ENCODE assay signal across 9 cellular contexts in the genomic region with DNA sequence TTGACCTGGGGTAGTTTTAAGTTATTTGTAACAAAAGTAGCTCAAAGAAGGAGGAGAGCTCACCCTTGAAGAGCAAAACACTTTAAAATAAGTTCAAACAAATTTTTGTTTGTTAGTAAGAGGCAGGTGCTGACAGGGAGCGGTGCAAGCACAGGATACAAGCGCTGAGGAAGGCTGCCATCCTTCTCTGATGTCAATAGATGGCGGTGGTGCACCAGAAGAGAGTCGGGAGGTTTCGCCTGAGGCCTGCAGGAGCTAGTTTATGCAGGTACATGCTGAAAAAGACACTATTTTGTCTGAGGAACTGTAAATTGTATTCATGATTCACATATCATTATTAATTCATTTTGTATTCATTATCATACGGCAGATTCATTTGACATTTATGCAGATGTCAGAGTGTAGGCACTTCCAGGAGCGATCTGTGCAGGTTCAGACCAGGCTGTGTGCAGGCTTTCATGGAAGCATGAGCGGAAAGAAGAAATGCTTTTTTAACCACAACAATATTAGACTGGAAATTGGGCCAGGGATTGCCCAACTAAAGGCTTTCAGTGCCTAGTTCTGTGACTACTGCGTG.
DNase-seq lines count a peak whose midpoint lies in the region; ATAC-seq, FAIRE-seq and TF ChIP-seq lines count a peak whose summit lies in the region.
"Had no signal": no experiment of that assay in that cellular context is flagged by ENCODE, and none has a peak within 500 bp of the region (broad histone marks: within the 10 kb centered on the region; RNA-seq: fewer than 3 reads in every experiment).

No MANE protein-coding gene starts in this region.

- DNase-seq in activated CD4-positive, alpha-beta T cell treated with anti-CD3 and anti-CD28 coated beads for 48 hours, result peak; percentile 31
- no peak for DNase-seq in activated CD4-positive, alpha-beta T cell treated with anti-CD3 and anti-CD28 coated beads for 1 hour
- peak; percentile 29 for DNase-seq in H7
- peak; percentile 68 to 73 for DNase-seq in Kasumi-1 (lab: John Stamatoyannopoulos, UW)
- peak; percentile 55 for DNase-seq in RCC 7860 (ENCODE audit: low spot score)
- peak in 1 of 3 donors; percentile 42 for DNase-seq in mucosa of descending colon
- no peak for DNase-seq in activated T-helper 2 cell treated with anti-CD3 and anti-CD28 coated beads, Interferon-gamma antibody, Interleukin-2, Interleukin-4, amounts not matched to agents 10 μg/mL and 5 μg/mL and 100 μg/mL, durations not matched to agents 14 hours and 24 hours and 36 hours (ENCODE audit: low spot score)

- H3K27ac Mint-ChIP-seq in activated T-helper 2 cell treated with anti-CD3 and anti-CD28 coated beads, Interferon-gamma antibody, Interleukin-2, Interleukin-4, amounts not matched to agents 10 μg/mL and 5 μg/mL and 100 μg/mL, durations not matched to agents 14 hours and 24 hours and 36 hours, result no peak overlapping the region

- no peak overlapping the region for H3K4me3 ChIP-seq in H7 (ENCODE audit: insufficient read depth, low read depth, low read length)
- no peak overlapping the region for H3K4me3 ChIP-seq in endocrine pancreas (ENCODE audit: control insufficient read depth, insufficient read depth, low read length)
- H3K4me3 ChIP-seq in mucosa of descending colon, result no peak overlapping the region

- TF ChIP-seq CTCF in mucosa of descending colon (IDR thresholded peaks at IDR 0.05), result no peak

- H3K27me3 Mint-ChIP-seq in activated T-helper 2 cell treated with anti-CD3 and anti-CD28 coated beads, Interferon-gamma antibody, Interleukin-2, Interleukin-4, amounts not matched to agents 10 μg/mL and 5 μg/mL and 100 μg/mL, durations not matched to agents 14 hours and 24 hours and 36 hours (ENCODE audit: low read depth), result no peaks in the 10 kb centered on the region

- H3K9me3 ChIP-seq in endocrine pancreas (ENCODE audit: control insufficient read depth, low read length) (no peaks in the 10 kb centered on the region), mucosa of descending colon (no peaks in the 10 kb centered on the region)

- no peaks in the 10 kb centered on the region for H3K36me3 ChIP-seq in H7 (replicated peaks; ENCODE audit: control insufficient read depth, insufficient read depth, low read length)
- no peaks in the 10 kb centered on the region for H3K36me3 ChIP-seq in endocrine pancreas (ENCODE audit: control insufficient read depth, insufficient read depth, low read length)
- no peaks in the 10 kb centered on the region for H3K36me3 ChIP-seq in mucosa of descending colon (ENCODE audit: low read depth)

- H3K9me3 Mint-ChIP-seq in activated T-helper 2 cell treated with anti-CD3 and anti-CD28 coated beads, Interferon-gamma antibody, Interleukin-2, Interleukin-4, amounts not matched to agents 10 μg/mL and 5 μg/mL and 100 μg/mL, durations not matched to agents 14 hours and 24 hours and 36 hours, result no peaks in the 10 kb centered on the region

- no peaks in the 10 kb centered on the region for H3K36me3 Mint-ChIP-seq in activated T-helper 2 cell treated with anti-CD3 and anti-CD28 coated beads, Interferon-gamma antibody, Interleukin-2, Interleukin-4, amounts not matched to agents 10 μg/mL and 5 μg/mL and 100 μg/mL, durations not matched to agents 14 hours and 24 hours and 36 hours (ENCODE audit: low read depth)

- no peaks in the 10 kb centered on the region for H3K27me3 ChIP-seq in H7 (ENCODE audit: control insufficient read depth, insufficient read depth, low read length)
- H3K27me3 ChIP-seq in endocrine pancreas (ENCODE audit: control insufficient read depth, insufficient read depth, low read length), result no peaks in the 10 kb centered on the region

- peak overlapping the region; percentile 26 for H3K9ac ChIP-seq in endocrine pancreas (ENCODE audit: control insufficient read depth, insufficient read depth, low read length)

- intact Hi-C loops in mucosa of descending colon (cut with DNase I, micrococcal nuclease), result no loop called here
- intact Hi-C loops in activated T-helper 2 cell treated with anti-CD3 and anti-CD28 coated beads, Interferon-gamma antibody, Interleukin-2, Interleukin-4, amounts not matched to agents 10 μg/mL and 5 μg/mL and 100 μg/mL, durations not matched to agents 14 hours and 24 hours and 36 hours (cut with micrococcal nuclease), result no loop called here

- H3K4me1 ChIP-seq in endocrine pancreas (ENCODE audit: control insufficient read depth, insufficient read depth, low read length), result peaks cover 6% of the 10 kb centered on the region
- H3K4me1 ChIP-seq in mucosa of descending colon (ENCODE audit: low read depth), result no peaks in the 10 kb centered on the region

- no peaks in the 10 kb centered on the region for H3K4me1 Mint-ChIP-seq in activated T-helper 2 cell treated with anti-CD3 and anti-CD28 coated beads, Interferon-gamma antibody, Interleukin-2, Interleukin-4, amounts not matched to agents 10 μg/mL and 5 μg/mL and 100 μg/mL, durations not matched to agents 14 hours and 24 hours and 36 hours (ENCODE audit: low read depth)

- no peak overlapping the region for H3K4me3 Mint-ChIP-seq in activated T-helper 2 cell treated with anti-CD3 and anti-CD28 coated beads, Interferon-gamma antibody, Interleukin-2, Interleukin-4, amounts not matched to agents 10 μg/mL and 5 μg/mL and 100 μg/mL, durations not matched to agents 14 hours and 24 hours and 36 hours (ENCODE audit: low read depth)

- peak; percentile 73 for ATAC-seq in mucosa of descending colon

- FAIRE-seq in RCC 7860 (lab: Jason Lieb, UNC), result no peak
- FAIRE-seq: colon had no signal

Comparison
In these comparisons a context has a peak if more than half of its experiments do, and no peak if none do; other contexts are left out.
1. DNase-seq: peak in activated CD4-positive, alpha-beta T cell treated with anti-CD3 and anti-CD28 coated beads for 48 hours (single experiment), H7 (single experiment), Kasumi-1 (2 of 2) and RCC 7860 (single experiment); none in activated CD4-positive, alpha-beta T cell treated with anti-CD3 and anti-CD28 coated beads for 1 hour (single experiment) and activated T-helper 2 cell treated with anti-CD3 and anti-CD28 coated beads, Interferon-gamma antibody, Interleukin-2, Interleukin-4, amounts not matched to agents 10 μg/mL and 5 μg/mL and 100 μg/mL, durations not matched to agents 14 hours and 24 hours and 36 hours (single experiment).